11 cellular contexts compared by ENCODE assay signal in the genomic region with DNA sequence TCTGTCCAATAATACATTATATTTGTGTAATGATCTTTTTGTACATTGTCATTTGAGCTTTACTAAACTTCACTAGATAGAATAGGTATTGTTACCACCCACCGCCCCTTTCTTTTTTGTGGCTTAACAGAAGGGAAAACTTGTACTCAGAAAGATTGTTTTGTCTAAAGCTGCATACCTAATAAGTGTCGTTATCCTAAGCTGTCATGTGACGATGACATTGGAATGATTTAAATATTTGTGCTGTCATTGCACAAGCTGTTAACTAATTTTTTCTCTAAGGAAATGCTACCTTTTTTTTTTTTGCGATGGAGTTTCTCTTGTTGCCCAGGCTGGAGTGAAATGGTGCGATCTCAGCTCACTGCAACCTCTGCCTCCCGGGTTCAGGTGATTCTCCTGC. TPM values are rescaled to one million over a fixed set of nuclear protein-coding genes. Genes with fewer than 3 reads are reported as not detected.
DNase-seq lines count a peak whose midpoint lies in the region; ATAC-seq, FAIRE-seq and TF ChIP-seq lines count a peak whose summit lies in the region.
"Had no signal": no experiment of that assay in that cellular context is flagged by ENCODE, and none has a peak within 500 bp of the region (broad histone marks: within the 10 kb centered on the region; RNA-seq: fewer than 3 reads in every experiment).

No MANE protein-coding gene starts in this region.

- FAIRE-seq in HepG2 (lab: Jason Lieb, UNC) = no peak

- H4K20me1 ChIP-seq in HepG2 (ENCODE audit: insufficient read depth, low read length) = no peaks in the 10 kb centered on the region; the same call in 1 of the 2 replicates

- in situ Hi-C loops in HepG2 (cut with HindIII; ENCODE audit: extremely low pct_ligation_motif_present, low pct_unique_long_range_greater_than_20kb) = loop anchor here (5.0 kb wide), 1 partner anchor 129 kb away; no protein-coding TSS in a partner anchor

- TF ChIP-seq EP300 in HepG2 (IDR thresholded peaks at IDR 0.05; ENCODE audit: low read depth in 2 of 2, low read length in 2 of 2) (no peak), HepG2 (CRISPR knock-in tag; IDR thresholded peaks at IDR 0.05; ENCODE audit: borderline replicate concordance) (no peak)

- H3K4me1 Mint-ChIP-seq in type B pancreatic cell (ENCODE audit: unreplicated experiment) = peaks cover 50% of the 10 kb centered on the region
- H3K4me1 Mint-ChIP-seq in natural killer cell treated with Interleukin-12 subunit alpha and Interleukin-12 subunit beta and Interleukin-15 and Interleukin-18, amount 100 ng/mL, for 72 hours (ENCODE audit: low read depth in 2 of 2) = peaks cover 30 to 38% of the 10 kb centered on the region in 2 donors

- H3K36me3 ChIP-seq in HepG2 (replicated peaks in 1 of 2; ENCODE audit: control insufficient read depth in 1 of 2, insufficient read depth in 2 of 2, low read length in 2 of 2) = no peaks in the 10 kb centered on the region
- no peaks in the 10 kb centered on the region for H3K36me3 ChIP-seq in right lobe of liver
- no peaks in the 10 kb centered on the region for H3K36me3 ChIP-seq in liver (ENCODE audit: control insufficient read depth in 4 of 4, insufficient read depth in 3 of 4, low read depth in 1 of 4, low read length in 3 of 4)

- TF ChIP-seq CTCF in HepG2 (CRISPR knock-in tag; IDR thresholded peaks at IDR 0.05) = no peak
- no peak for TF ChIP-seq CTCF in right lobe of liver (IDR thresholded peaks at IDR 0.05)
- TF ChIP-seq CTCF in liver (IDR thresholded peaks at IDR 0.05; ENCODE audit: low read depth, low read length, missing input control) = no peak
- TF ChIP-seq CTCF in type B pancreatic cell (conservative IDR thresholded peaks at IDR 0.05) = no peak

- intact Hi-C loops in HepG2 (cut with micrococcal nuclease; ENCODE audit: unreplicated experiment) (loop anchor here (2.0 to 10.0 kb wide), 4 partner anchors 18 to 226 kb away; no protein-coding TSS in a partner anchor), right lobe of liver (cut with DNase I) (loop anchor here in 1 of 2 donors (10.0 kb wide), 2 partner anchors 126 to 206 kb away; no protein-coding TSS in a partner anchor)

- peak overlapping the region; percentile 88 for H3K4me2 ChIP-seq in HepG2 (ENCODE audit: low read depth, low read length)

- DNase-seq in HepG2 (ENCODE audit: low spot score) (no peak), right lobe of liver (no peak), type B pancreatic cell (ENCODE audit: extremely low spot score, unreplicated experiment) (no peak), NCI-H1105 (lab: John Stamatoyannopoulos, UW) (no peak)
- DNase-seq in activated naive CD4-positive, alpha-beta T cell treated with anti-CD3 and anti-CD28 coated beads, Interleukin-2, amount 50 U/mL, for 72 hours (ENCODE audit: low spot score in 2 of 2) = no peak
- no peak for DNase-seq in natural killer cell treated with Interleukin-12 subunit alpha and Interleukin-12 subunit beta and Interleukin-15 and Interleukin-18, amount 100 ng/mL, for 72 hours (ENCODE audit: low spot score)
- DNase-seq: central memory CD4-positive, alpha-beta T cell; NCI-H187 treated with DMSO at 0.1 percent for 48 hours; SHP77 had no signal

- H3K4me3 ChIP-seq in HepG2 (replicated peaks in 1 of 3; ENCODE audit: insufficient read depth in 1 of 3, low read depth in 2 of 3, low read length in 3 of 3) = peak overlapping the region in 2 of 3 experiments; percentile 24 to 90; a peak in 2 of 6 replicates
- no peak overlapping the region for H3K4me3 ChIP-seq in right lobe of liver
- no peak overlapping the region for H3K4me3 ChIP-seq in liver (ENCODE audit: low read depth in 1 of 3, low read length in 3 of 3)

- CTCF ChIA-PET in HepG2 (lab: Yijun Ruan, JAX; ENCODE audit: low intra/inter-chr PET ratio, low total read pairs) = no interaction called here

- TF ChIP-seq POLR2A in HepG2 (IDR thresholded peaks at IDR 0.05; ENCODE audit: insufficient read depth in 1 of 2, low read depth in 2 of 2, low read length in 2 of 2) (no peak), right lobe of liver (IDR thresholded peaks at IDR 0.05) (no peak)

- H3K36me3 Mint-ChIP-seq in activated naive CD4-positive, alpha-beta T cell treated with anti-CD3 and anti-CD28 coated beads, Interleukin-2, amount 50 U/mL, for 72 hours = peaks cover 6 to 18% of the 10 kb centered on the region in 2 donors
- no peaks in the 10 kb centered on the region for H3K36me3 Mint-ChIP-seq in type B pancreatic cell
- H3K36me3 Mint-ChIP-seq in natural killer cell treated with Interleukin-12 subunit alpha and Interleukin-12 subunit beta and Interleukin-15 and Interleukin-18, amount 100 ng/mL, for 72 hours = no peaks in the 10 kb centered on the region

- POLR2A ChIA-PET in HepG2 (lab: Yijun Ruan, JAX) = interaction anchor here (0.8 to 3.3 kb wide), 5 partner anchors 16 to 128 kb away, joined by 3 to 25 read pairs (median 13); no protein-coding TSS in a partner anchor

- 78% methylated on average over 6 of the region's 6 CpGs for WGBS in HepG2 (ENCODE audit: low lambda C conversion rate)
- WGBS in right lobe of liver (ENCODE audit: insufficient coverage, low coverage, low lambda C conversion rate, missing lambda C conversion rate) = 40% methylated on average over 6 of the region's 6 CpGs
- WGBS in liver = 61% methylated on average over 6 of the region's 6 CpGs

- H3K4me1 ChIP-seq in HepG2 (ENCODE audit: insufficient read depth, low read length) (peaks cover 67% of the 10 kb centered on the region), right lobe of liver (peaks cover 0 to 59% (median 15%) of the 10 kb centered on the region in 4 donors), liver (ENCODE audit: control insufficient read depth in 4 of 4, insufficient read depth in 4 of 4, low read length in 3 of 4) (peaks cover 3 to 53% (median 38%) of the 10 kb centered on the region in 4 donors)

- H3K27ac ChIP-seq in HepG2 (ENCODE audit: extremely low read length, insufficient read depth, low read length) = peak overlapping the region; percentile 93
- peak overlapping the region in 1 of 3 donors; percentile 5 for H3K27ac ChIP-seq in right lobe of liver
- peak overlapping the region; percentile 0 to 65 for H3K27ac ChIP-seq in liver (ENCODE audit: low read depth in 1 of 2, low read length in 2 of 2)

- no TSS peak for BruUV-seq in HepG2 (replicated peaks; lab: Mats Ljungman, UMichigan)

- H2AFZ ChIP-seq in HepG2 (ENCODE audit: low read length) = no peak overlapping the region

- H3K9me3 Mint-ChIP-seq in activated naive CD4-positive, alpha-beta T cell treated with anti-CD3 and anti-CD28 coated beads, Interleukin-2, amount 50 U/mL, for 72 hours = no peaks in the 10 kb centered on the region
- H3K9me3 Mint-ChIP-seq in type B pancreatic cell = no peaks in the 10 kb centered on the region
- H3K9me3 Mint-ChIP-seq in natural killer cell treated with Interleukin-12 subunit alpha and Interleukin-12 subunit beta and Interleukin-15 and Interleukin-18, amount 100 ng/mL, for 72 hours = no peaks in the 10 kb centered on the region

- H3K27me3 ChIP-seq in HepG2 (ENCODE audit: control insufficient read depth in 1 of 2, insufficient read depth in 2 of 2, low read length in 2 of 2) = no peaks in the 10 kb centered on the region; a peak in 1 of 5 replicates
- H3K27me3 ChIP-seq in right lobe of liver = no peaks in the 10 kb centered on the region
- no peaks in the 10 kb centered on the region for H3K27me3 ChIP-seq in liver (ENCODE audit: control insufficient read depth in 4 of 4, insufficient read depth in 4 of 4, low read length in 3 of 4)

- ATAC-seq in HepG2 (no peak), right lobe of liver (no peak), HG03520 (IDR thresholded peaks at IDR 0.05; ENCODE audit: unreplicated experiment) (no peak)
- ATAC-seq in activated naive CD4-positive, alpha-beta T cell treated with anti-CD3 and anti-CD28 coated beads, Interleukin-2, amount 50 U/mL, for 72 hours = no peak
- ATAC-seq in natural killer cell treated with Interleukin-12 subunit alpha and Interleukin-12 subunit beta and Interleukin-15 and Interleukin-18, amount 100 ng/mL, for 72 hours = no peak

- H3K9me3 ChIP-seq in HepG2 (ENCODE audit: low read length) = no peaks in the 10 kb centered on the region
- no peaks in the 10 kb centered on the region for H3K9me3 ChIP-seq in right lobe of liver
- no peaks in the 10 kb centered on the region for H3K9me3 ChIP-seq in liver (ENCODE audit: control insufficient read depth in 4 of 4, low read length in 3 of 4)

- H3K27ac Mint-ChIP-seq in activated naive CD4-positive, alpha-beta T cell treated with anti-CD3 and anti-CD28 coated beads, Interleukin-2, amount 50 U/mL, for 72 hours = peak overlapping the region; percentile 95 to 96
- peak overlapping the region; percentile 80 for H3K27ac Mint-ChIP-seq in type B pancreatic cell
- H3K27ac Mint-ChIP-seq in natural killer cell treated with Interleukin-12 subunit alpha and Interleukin-12 subunit beta and Interleukin-15 and Interleukin-18, amount 100 ng/mL, for 72 hours = peak overlapping the region in 1 of 2 donors; percentile 90

- TF ChIP-seq RAD21 in HepG2 (CRISPR knock-in tag; IDR thresholded peaks at IDR 0.05) (no peak), liver (IDR thresholded peaks at IDR 0.05) (no peak)

- peak overlapping the region; percentile 99 for H3K4me3 Mint-ChIP-seq in type B pancreatic cell
- no peak overlapping the region for H3K4me3 Mint-ChIP-seq in natural killer cell treated with Interleukin-12 subunit alpha and Interleukin-12 subunit beta and Interleukin-15 and Interleukin-18, amount 100 ng/mL, for 72 hours

- H3K27me3 Mint-ChIP-seq in type B pancreatic cell = no peaks in the 10 kb centered on the region
- H3K27me3 Mint-ChIP-seq in natural killer cell treated with Interleukin-12 subunit alpha and Interleukin-12 subunit beta and Interleukin-15 and Interleukin-18, amount 100 ng/mL, for 72 hours = no peaks in the 10 kb centered on the region

- no peak overlapping the region for H3K9ac ChIP-seq in HepG2 (ENCODE audit: insufficient read depth, low read depth, low read length)
- no peak overlapping the region for H3K9ac ChIP-seq in liver (ENCODE audit: low read depth in 1 of 2, low read length in 2 of 2)

- H3K79me2 ChIP-seq in HepG2 (ENCODE audit: insufficient read depth, low read length) = peaks cover 84% of the 10 kb centered on the region

RNA-seq across cellular contexts. Expression of a gene that starts 3.6 kb away (rescaled TPM):
- 35.8 and 52.4 TPM in 2 replicates for total RNA-seq in HepG2 (2016; rRNA removed; fragmentation: Illumina TruSeq; extraction: Trizol)
- 7.9 and 8.0 TPM in 2 replicates for total RNA-seq in HepG2 (2016; cell fraction: cytosol; rRNA removed; fragmentation: Illumina TruSeq; extraction: Trizol; ENCODE audit: low read depth)
- total RNA-seq in HepG2 (2016; cell fraction: insoluble cytoplasmic fraction; rRNA removed; fragmentation: Illumina TruSeq; extraction: Trizol) = 36.4 and 48.2 TPM in 2 replicates
- 13.9 and 15.2 TPM in 2 replicates for total RNA-seq in HepG2 (2016; cell fraction: membrane; rRNA removed; fragmentation: Illumina TruSeq; extraction: Trizol)
- total RNA-seq in HepG2 (2016; cell fraction: nucleus; rRNA removed; fragmentation: Illumina TruSeq; extraction: Trizol) = 36.6 and 40.2 TPM in 2 replicates
- polyA plus RNA-seq in HepG2 (2011; rRNA removed) = 28.6 and 32.1 TPM in 2 replicates
- 23.1 and 27.1 TPM in 2 replicates for polyA plus RNA-seq in HepG2 (2011; cell fraction: cytosol; rRNA removed)
- polyA plus RNA-seq in HepG2 (2011; cell fraction: nucleus; rRNA removed) = 29.8 and 33.8 TPM in 2 replicates
- polyA plus RNA-seq in HepG2 (2012) = 19.5 and 22.8 TPM in 2 replicates
- polyA plus RNA-seq in HepG2 (2016; cell fraction: cytosol; fragmentation: Illumina TruSeq; extraction: Trizol; ENCODE audit: low read depth) = 0.80 and 0.85 TPM in 2 replicates
- 29.6 and 31.2 TPM in 2 replicates for polyA plus RNA-seq in HepG2 (2016; cell fraction: insoluble cytoplasmic fraction; fragmentation: Illumina TruSeq; extraction: Trizol; ENCODE audit: low read depth)
- polyA plus RNA-seq in HepG2 (2016; cell fraction: membrane; fragmentation: Illumina TruSeq; extraction: Trizol; ENCODE audit: low read depth) = 2.8 and 3.7 TPM in 2 replicates
- 29.3 and 32.4 TPM in 2 replicates for polyA plus RNA-seq in HepG2 (2016; cell fraction: nucleus; fragmentation: Illumina TruSeq; extraction: Trizol; ENCODE audit: insufficient read depth, low read depth)
- polyA minus RNA-seq in HepG2 (2011; rRNA and poly(A)+ RNA removed; ENCODE audit: low replicate concordance) = 63.8 and 156 TPM in 2 replicates
- 51.0 and 54.1 TPM in 2 replicates for polyA minus RNA-seq in HepG2 (2011; cell fraction: cytosol; rRNA and poly(A)+ RNA removed)
- polyA minus RNA-seq in HepG2 (2011; cell fraction: nucleus; rRNA and poly(A)+ RNA removed) = 58.8 and 79.2 TPM in 2 replicates
- total RNA-seq in right lobe of liver = 10 to 100 TPM; 11.1 to 24.0 (median 14.8) TPM
- total RNA-seq in activated naive CD4-positive, alpha-beta T cell treated with anti-CD3 and anti-CD28 coated beads, Interleukin-2, amount 50 U/mL, for 72 hours = 10 to 100 TPM; 33.8 to 39.9 TPM
- 10 to 100 TPM; 19.0 to 30.7 TPM for total RNA-seq in liver
- polyA plus RNA-seq in liver = 1 to 10 TPM; 4.8 to 8.5 TPM
- 27.2 and 28.6 TPM in 2 replicates for total RNA-seq in type B pancreatic cell (ENCODE audit: low replicate concordance)
- 10 to 100 TPM; 30.8 to 34.3 TPM for total RNA-seq in natural killer cell treated with Interleukin-12 subunit alpha and Interleukin-12 subunit beta and Interleukin-15 and Interleukin-18, amount 100 ng/mL, for 72 hours

Comparison
In these comparisons a context has a peak if more than half of its experiments do, and no peak if none do; other contexts are left out.
1. H3K4me3 ChIP-seq: peak in HepG2 (2 of 3); none in right lobe of liver (0 of 3) and liver (0 of 3).